ENCODE assay signal across 19 cellular contexts in the genomic region with DNA sequence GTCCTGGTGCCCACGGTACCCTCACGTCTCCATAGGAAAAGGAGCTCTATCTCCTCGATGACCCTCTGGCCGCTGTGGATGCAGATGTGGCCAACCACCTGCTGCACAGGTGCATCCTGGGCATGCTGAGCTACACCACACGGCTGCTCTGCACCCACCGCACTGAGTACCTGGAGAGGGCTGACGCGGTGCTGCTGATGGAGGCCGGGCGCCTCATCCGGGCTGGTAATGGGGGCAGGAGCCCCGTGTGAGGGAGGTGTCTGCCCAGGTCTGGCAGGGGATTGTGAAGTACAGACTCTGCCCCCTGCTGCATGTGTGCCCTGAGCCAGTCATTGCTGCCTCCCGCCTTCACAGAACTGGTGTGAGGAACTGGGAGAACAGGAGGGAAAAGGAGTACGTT. TPM values are rescaled to one million over a fixed set of nuclear protein-coding genes. Genes with fewer than 3 reads are reported as not detected.
"Had no signal": no experiment of that assay in that cellular context is flagged by ENCODE, and none has a peak within 500 bp of the region (broad histone marks: within the 10 kb centered on the region; RNA-seq: fewer than 3 reads in every experiment).

No MANE protein-coding gene starts in this region.

- H3K27ac ChIP-seq: foreskin keratinocyte, left lung, lower lobe of right lung, ovary had no signal

- ATAC-seq: foreskin keratinocyte, left lung, lower lobe of right lung, natural killer cell, right cardiac atrium had no signal

- H3K27ac Mint-ChIP-seq: dendritic cell treated with granulocyte-macrophage colony-stimulating factor and Interleukin-4, amounts not matched to agents 40 ng/mL and 50 ng/mL, for 4 days; immature natural killer cell; memory B cell; mesothelial cell of epicardium; type B pancreatic cell had no signal

- H3K4me3 ChIP-seq: left lung, lower lobe of right lung, ovary, smooth muscle cell had no signal

- H3K36me3 Mint-ChIP-seq: natural killer cell, type B pancreatic cell had no signal

- H3K9me3 ChIP-seq: left lung, lower lobe of right lung, ovary had no signal

- H3K27me3 Mint-ChIP-seq: dendritic cell treated with granulocyte-macrophage colony-stimulating factor and Interleukin-4, amounts not matched to agents 40 ng/mL and 50 ng/mL, for 4 days; memory B cell; progenitor cell of endocrine pancreas; type B pancreatic cell had no signal

- H3K9me3 Mint-ChIP-seq: dendritic cell treated with granulocyte-macrophage colony-stimulating factor and Interleukin-4, amounts not matched to agents 40 ng/mL and 50 ng/mL, for 4 days; immature natural killer cell; memory B cell; mesothelial cell of epicardium; natural killer cell; neural crest cell; type B pancreatic cell had no signal

- H3K27me3 ChIP-seq: foreskin keratinocyte, left lung, ovary had no signal

- H3K4me3 Mint-ChIP-seq: dendritic cell treated with granulocyte-macrophage colony-stimulating factor and Interleukin-4, amounts not matched to agents 40 ng/mL and 50 ng/mL, for 4 days; immature natural killer cell; memory B cell; mesothelial cell of epicardium; natural killer cell; neural crest cell; type B pancreatic cell had no signal

- H3K4me1 Mint-ChIP-seq: immature natural killer cell, memory B cell, neural crest cell had no signal

- H3K4me1 ChIP-seq: foreskin keratinocyte, left lung, lower lobe of right lung had no signal

- H3K36me3 ChIP-seq: ovary had no signal

- DNase-seq: erythroblast; foreskin keratinocyte; immature natural killer cell; left lung; lower lobe of right lung; natural killer cell; nucleus accumbens; ovary; right cardiac atrium; stimulated activated CD4-positive, alpha-beta T cell treated with anti-CD3 and anti-CD28 coated beads, Interleukin-2, amount 100 ng/mL, for 48 hours; stimulated activated naive CD4-positive, alpha-beta T cell treated with Interleukin-2 at 50 U/mL for 16 hours had no signal

RNA-seq across cellular contexts. Expression of a gene that starts 12.4 kb away (rescaled TPM):
- total RNA-seq: endothelial cell of umbilical vein, natural killer cell had no signal
